8 cellular contexts compared by ENCODE assay signal in genomic region chr2:112881217-112882000, GRCh38.
DNase-seq lines count a peak whose midpoint lies in the region; ATAC-seq lines count a peak whose summit lies in the region.

No MANE protein-coding gene starts in this region.

- DNase-seq in GDM1 (lab: John Stamatoyannopoulos, UW) (peak; percentile 65), medulla oblongata (ENCODE audit: extremely low spot score) (peak; percentile 29), NCI-H187 treated with DMSO at 0.1 percent for 48 hours (lab: John Stamatoyannopoulos, UW) (no peak), DMS79 treated with DMSO at 0.1 percent for 48 hours (lab: John Stamatoyannopoulos, UW) (no peak)
- DNase-seq in activated T-cell treated with anti-CD3 and anti-CD28 coated beads, Interleukin-2, amount 50 U/mL, for 48 hours = peak; percentile 47 to 61
- DNase-seq in activated CD8-positive, alpha-beta memory T cell treated with anti-CD3 and anti-CD28 coated beads for 24 hours = no peak

- ATAC-seq in GM19455 (IDR thresholded peaks at IDR 0.05; ENCODE audit: unreplicated experiment) (peak; percentile 73), HG03565 (IDR thresholded peaks at IDR 0.05; ENCODE audit: unreplicated experiment) (peak; percentile 72)

Comparison
In these comparisons a context has a peak if more than half of its experiments do, and no peak if none do; other contexts are left out.
1. DNase-seq: peak in GDM1 (single experiment), activated T-cell treated with anti-CD3 and anti-CD28 coated beads, Interleukin-2, amount 50 U/mL, for 48 hours (2 of 2) and medulla oblongata (single experiment); none in NCI-H187 treated with DMSO at 0.1 percent for 48 hours (single experiment), DMS79 treated with DMSO at 0.1 percent for 48 hours (single experiment) and activated CD8-positive, alpha-beta memory T cell treated with anti-CD3 and anti-CD28 coated beads for 24 hours (single experiment).